ENCODE assay signal across 8 cellular contexts in genomic region chr11:77411717-77412441, GRCh38.
A peak's percentile ranks its signal among the peaks of the same experiment; 100 is the strongest.
DNase-seq lines count a peak whose midpoint lies in the region; ATAC-seq and TF ChIP-seq lines count a peak whose summit lies in the region.

No MANE protein-coding gene starts in this region.

- H3K4me3 ChIP-seq in HUES6 (ENCODE audit: low read depth, low read length) (peak overlapping the region; percentile 63), prostate gland (peak overlapping the region; percentile 31 to 33)

- TF ChIP-seq POLR2A in prostate gland (IDR thresholded peaks at IDR 0.05), result peak; percentile 57

- intact Hi-C loops in left ventricle myocardium superior (cut with micrococcal nuclease), result no loop called here
- intact Hi-C loops in prostate gland (cut with DNase I), result no loop called here

- H3K27ac ChIP-seq in HUES6 (ENCODE audit: low read depth, low read length), result peak overlapping the region; percentile 61; the same call in 1 of the 2 replicates
- peak overlapping the region; percentile 58 to 72 for H3K27ac ChIP-seq in prostate gland

- peak in 1 of 4 experiments; percentile 33 for TF ChIP-seq CTCF in prostate gland (IDR thresholded peaks at IDR 0.05)

- peak overlapping the region; percentile 78 for H3K9ac ChIP-seq in HUES6 (ENCODE audit: low read length)

- under 1% methylated on average over 33 of the region's 33 CpGs for WGBS in prostate gland

- H3K9me3 ChIP-seq in HUES6 (ENCODE audit: control insufficient read depth, insufficient read depth, low read depth, low read length), result no peaks in the 10 kb centered on the region
- H3K9me3 ChIP-seq in prostate gland, result no peaks in the 10 kb centered on the region

- peak overlapping the region; percentile 71 to 80 for H3K27ac Mint-ChIP-seq in T-cell

- H3K27me3 Mint-ChIP-seq in T-cell, result no peaks in the 10 kb centered on the region

- H3K4me1 Mint-ChIP-seq in T-cell, result peaks cover 40 to 58% (median 41%) of the 10 kb centered on the region in 3 donors

- no peaks in the 10 kb centered on the region for H3K36me3 Mint-ChIP-seq in T-cell

- POLR2A ChIA-PET in T-cell (lab: Charles Lee), result interaction anchor here in 1 of 2 donors (0.6 to 1.0 kb wide), 2 partner anchors 63 to 130 kb away, joined by 3 read pairs; no protein-coding TSS in a partner anchor

- H3K9me3 Mint-ChIP-seq in T-cell, result no peaks in the 10 kb centered on the region

- no peaks in the 10 kb centered on the region for H3K27me3 ChIP-seq in HUES6 (ENCODE audit: control insufficient read depth, insufficient read depth, low read length)
- H3K27me3 ChIP-seq in prostate gland (replicated peaks; ENCODE audit: insufficient read depth), result no peaks in the 10 kb centered on the region

- no peaks in the 10 kb centered on the region for H3K36me3 ChIP-seq in HUES6 (ENCODE audit: control insufficient read depth, insufficient read depth, low read length)
- no peaks in the 10 kb centered on the region for H3K36me3 ChIP-seq in prostate gland

- peak; percentile 86 for ATAC-seq in GM21423 (IDR thresholded peaks at IDR 0.05; ENCODE audit: unreplicated experiment)
- peak; percentile 97 to 99 (median 98) for ATAC-seq in T-cell (replicated peaks in 1 of 4)
- ATAC-seq in left ventricle myocardium superior, result peak; percentile 97

- peaks cover 62% of the 10 kb centered on the region for H3K4me1 ChIP-seq in HUES6 (ENCODE audit: control insufficient read depth, insufficient read depth, low read length)
- H3K4me1 ChIP-seq in prostate gland (replicated peaks), result no peaks in the 10 kb centered on the region

- DNase-seq in DMS 273 treated with DMSO at 0.1 percent for 48 hours (lab: John Stamatoyannopoulos, UW) (peak; percentile 21), T-cell (peak; percentile 65 to 86 (median 75)), amniotic epithelial cell (ENCODE audit: low read depth) (peak; percentile 82), left ventricle myocardium superior (peak; percentile 90), prostate gland (ENCODE audit: low spot score) (peak; percentile 81), ureter (ENCODE audit: low spot score) (peak; percentile 89)

- peak overlapping the region; percentile 88 to 93 (median 92) for H3K4me3 Mint-ChIP-seq in T-cell

- CTCF ChIA-PET in T-cell (lab: Charles Lee), result interaction anchor here (1.0 to 1.5 kb wide), 4 partner anchors 8 to 365 kb away, joined by 3 to 5 read pairs (median 3); no protein-coding TSS in a partner anchor

Comparison
In these comparisons a context has a peak if more than half of its experiments do, and no peak if none do; other contexts are left out.
1. Peak in every context shown above with its lines: DNase-seq, ATAC-seq, H3K4me3 ChIP-seq and H3K27ac ChIP-seq.
2. DNase-seq: peak in every context shown above with its lines; median percentile 90 in left ventricle myocardium superior; 89 in ureter; 82 in amniotic epithelial cell; 81 in prostate gland; 75 in T-cell; 21 in DMS 273 treated with DMSO at 0.1 percent for 48 hours.